ENCODE assay signal across 1 cellular context in the genomic region with DNA sequence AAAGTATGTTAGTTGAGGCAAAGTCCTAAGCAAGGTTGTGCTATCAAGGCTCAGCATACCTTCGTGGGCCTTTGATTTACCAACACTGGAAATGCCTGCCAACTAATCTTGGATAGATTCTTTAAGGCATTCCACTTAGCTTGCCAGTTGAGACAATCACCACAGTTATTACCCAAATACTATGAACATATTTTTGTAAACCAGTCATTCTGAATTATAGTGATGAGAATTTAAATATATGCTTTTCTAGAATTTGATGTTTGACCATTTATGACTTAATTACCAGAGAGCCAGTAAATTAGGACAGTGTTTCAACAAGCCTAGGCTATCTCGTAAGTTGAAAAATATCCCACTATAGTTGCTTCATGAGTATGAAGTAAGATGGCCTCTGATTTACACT.
TF ChIP-seq lines count a peak whose summit lies in the region.

No MANE protein-coding gene starts in this region.

TF ChIP-seq in HEK293T, 16 proteins besides CTCF, POLR2A, EP300 and RAD21 (continued from another document):
- TF ChIP-seq LEF1 (IDR thresholded peaks at IDR 0.05; ENCODE audit: borderline replicate concordance) (no peak), CTBP1 (IDR thresholded peaks at IDR 0.05; ENCODE audit: borderline replicate concordance) (no peak), SUZ12 (IDR thresholded peaks at IDR 0.05) (no peak)
